ENCODE assay signal across 14 cellular contexts in the genomic region with DNA sequence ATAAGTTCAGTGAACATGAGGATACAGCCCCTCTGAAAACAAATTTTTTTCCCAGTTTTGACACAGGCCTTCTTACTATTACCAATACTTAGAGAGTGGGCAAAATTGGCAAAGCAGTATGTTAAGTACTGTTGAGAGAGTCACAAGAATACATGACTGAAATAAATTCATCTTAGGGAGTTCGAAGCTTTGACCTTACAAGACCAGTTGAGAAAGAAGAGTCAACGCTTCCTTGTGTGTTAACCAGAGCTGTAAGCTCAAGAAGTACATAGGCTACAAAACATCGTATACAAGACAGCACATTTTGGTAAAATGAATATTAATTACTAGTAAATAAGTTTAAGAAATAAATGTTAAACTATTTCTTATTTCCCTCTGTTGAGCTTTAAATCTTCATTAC.
"Had no signal": no experiment of that assay in that cellular context is flagged by ENCODE, and none has a peak within 500 bp of the region (broad histone marks: within the 10 kb centered on the region; RNA-seq: fewer than 3 reads in every experiment).

No MANE protein-coding gene starts in this region.

- H3K36me3 ChIP-seq: colonic mucosa had no signal

- H3K27me3 ChIP-seq: colonic mucosa, testis had no signal

- H3K9me3 ChIP-seq: colonic mucosa, testis had no signal

- FAIRE-seq: endometrium, TTC549 had no signal

- H3K27ac ChIP-seq: colonic mucosa, SK-N-MC had no signal

- H3K4me3 ChIP-seq: colonic mucosa, SK-N-MC, testis had no signal

- H3K4me1 ChIP-seq: colonic mucosa, testis had no signal

- ATAC-seq: activated CD8-positive, alpha-beta T cell treated with anti-CD3 and anti-CD28 coated beads for 36 hours; WTC11 had no signal

- DNase-seq: activated CD4-positive, alpha-beta T cell treated with anti-CD3 and anti-CD28 coated beads for 48 hours; activated CD8-positive, alpha-beta T cell treated with anti-CD3 and anti-CD28 coated beads for 36 hours; activated naive CD4-positive, alpha-beta T cell treated with Interleukin-2 at 50 U/mL for 16 hours; activated naive CD8-positive, alpha-beta T cell treated with anti-CD3 and anti-CD28 coated beads, Interleukin-2, amount 10 ng/mL, durations not matched to agents 7 days and 5 days; activated T-cell treated with anti-CD3 and anti-CD28 coated beads, Interleukin-2, amount 50 U/mL, for 1 hour; colonic mucosa; erythroblast; posterior cingulate gyrus; retina had no signal
